ENCODE assay signal across 39 cellular contexts in genomic region chr10:100085596-100085995, GRCh38. TPM values are rescaled to one million over a fixed set of nuclear protein-coding genes. Genes with fewer than 3 reads are reported as not detected.
"Had no signal": no experiment of that assay in that cellular context is flagged by ENCODE, and none has a peak within 500 bp of the region (broad histone marks: within the 10 kb centered on the region; RNA-seq: fewer than 3 reads in every experiment).

No MANE protein-coding gene starts in this region.

- H3K4me3 ChIP-seq: adrenal gland, body of pancreas, cardiac muscle cell, colonic mucosa, esophagus squamous epithelium, gastroesophageal sphincter, heart right ventricle, hepatocyte had no signal

- H3K79me2 ChIP-seq: hepatocyte had no signal

- H2AFZ ChIP-seq: hepatocyte had no signal

- H3K4me2 ChIP-seq: hepatocyte had no signal

- FAIRE-seq: endometrium, endothelial cell of umbilical vein had no signal

- H3K4me1 ChIP-seq: adrenal gland, colonic mucosa, esophagus squamous epithelium, gastroesophageal sphincter, heart right ventricle had no signal

- H3K27ac ChIP-seq: adrenal gland, body of pancreas, cardiac muscle cell, colonic mucosa, epithelial cell of prostate, esophagus squamous epithelium, gastroesophageal sphincter, heart right ventricle, hepatocyte had no signal

- ATAC-seq: activated CD4-positive, alpha-beta T cell treated with anti-CD3 and anti-CD28 coated beads for 36 hours; activated CD8-positive, alpha-beta memory T cell treated with anti-CD3 and anti-CD28 coated beads, Interleukin-2, amount 10 ng/mL, durations not matched to agents 7 days and 5 days; activated CD8-positive, alpha-beta T cell treated with anti-CD3 and anti-CD28 coated beads, Interleukin-2, amount 10 ng/mL, durations not matched to agents 7 days and 5 days; activated naive CD8-positive, alpha-beta T cell treated with anti-CD3 and anti-CD28 coated beads, Interleukin-2, amount 50 U/mL, for 24 hours; body of pancreas; gastroesophageal sphincter; heart right ventricle had no signal

- H3K9me3 ChIP-seq: adrenal gland, body of pancreas, colonic mucosa, esophagus squamous epithelium, gastroesophageal sphincter, heart right ventricle had no signal

- H3K27me3 ChIP-seq: adrenal gland, body of pancreas, cardiac muscle cell, colonic mucosa, hepatocyte had no signal

- DNase-seq: activated CD4-positive, alpha-beta memory T cell treated with anti-CD3 and anti-CD28 coated beads for 36 hours; activated CD4-positive, alpha-beta T cell treated with anti-CD3 and anti-CD28 coated beads for 36 hours; activated CD4-positive, alpha-beta T cell treated with anti-CD3 and anti-CD28 coated beads, Interleukin-2, amount 10 ng/mL, durations not matched to agents 24 days and 14 days; activated CD4-positive, CD25-positive, alpha-beta regulatory T cell; activated CD4-positive, CD25-positive, alpha-beta regulatory T cell treated with anti-CD3 and anti-CD28 coated beads, Interleukin-2, amount 50 U/mL, for 72 hours; activated CD8-positive, alpha-beta memory T cell treated with anti-CD3 and anti-CD28 coated beads, Interleukin-2, amount 10 ng/mL, durations not matched to agents 7 days and 5 days; activated CD8-positive, alpha-beta memory T cell treated with anti-CD3 and anti-CD28 coated beads, Interleukin-2, amount 50 U/mL, for 4 hours; activated CD8-positive, alpha-beta T cell treated with anti-CD3 and anti-CD28 coated beads, Interleukin-2, amount 10 ng/mL, durations not matched to agents 7 days and 5 days; activated effector memory CD4-positive, alpha-beta T cell treated with anti-CD3 and anti-CD28 coated beads, Interleukin-2, amount 50 U/mL, for 16 hours; activated naive CD4-positive, alpha-beta T cell treated with anti-CD3 and anti-CD28 coated beads for 36 hours; activated naive CD8-positive, alpha-beta T cell treated with anti-CD3 and anti-CD28 coated beads for 36 hours; activated naive CD8-positive, alpha-beta T cell treated with anti-CD3 and anti-CD28 coated beads, Interleukin-2, amount 50 U/mL, for 24 hours; activated T-cell treated with anti-CD3 and anti-CD28 coated beads, Interleukin-2, amount 50 U/mL, for 1 hour; activated T-cell treated with anti-CD3 and anti-CD28 coated beads, Interleukin-2, amount 50 U/mL, for 48 hours; adrenal gland; amygdala; aorta; body of pancreas; central memory CD4-positive, alpha-beta T cell; cerebellar nuclear complex; colonic mucosa; effector CD8-positive, alpha-beta T cell; esophagus squamous epithelium; foreskin melanocyte; heart right ventricle had no signal

- H3K36me3 ChIP-seq: adrenal gland, cardiac muscle cell, colonic mucosa, esophagus squamous epithelium, gastroesophageal sphincter, heart right ventricle had no signal

RNA-seq across cellular contexts. Expression of gene CPN1, which starts 3.9 kb away (rescaled TPM):
- total RNA-seq: activated CD4-positive, alpha-beta memory T cell treated with anti-CD3 and anti-CD28 coated beads for 36 hours; activated CD4-positive, alpha-beta T cell treated with anti-CD3 and anti-CD28 coated beads for 36 hours; activated CD4-positive, alpha-beta T cell treated with anti-CD3 and anti-CD28 coated beads, Interleukin-2, amount 10 ng/mL, durations not matched to agents 24 days and 14 days; activated CD8-positive, alpha-beta memory T cell treated with anti-CD3 and anti-CD28 coated beads for 36 hours; activated CD8-positive, alpha-beta memory T cell treated with anti-CD3 and anti-CD28 coated beads, Interleukin-2, amount 10 ng/mL, durations not matched to agents 7 days and 5 days; activated CD8-positive, alpha-beta T cell treated with anti-CD3 and anti-CD28 coated beads, Interleukin-2, amount 10 ng/mL, durations not matched to agents 7 days and 5 days; activated naive CD4-positive, alpha-beta T cell treated with anti-CD3 and anti-CD28 coated beads for 36 hours; activated naive CD8-positive, alpha-beta T cell treated with anti-CD3 and anti-CD28 coated beads for 36 hours; activated T-helper 1 cell treated with anti-CD3 and anti-CD28 coated beads, Interleukin-12 subunit alpha, Interleukin-12 subunit beta, Interleukin-2, Interleukin-4 antibody, amounts not matched to agents 30 ng/mL and 10 ng/mL and 1 ng/mL, durations not matched to agents 14 hours and 24 hours and 36 hours; activated T-helper 2 cell treated with anti-CD3 and anti-CD28 coated beads, Interferon-gamma antibody, Interleukin-2, Interleukin-4, amounts not matched to agents 10 μg/mL and 5 μg/mL and 100 μg/mL, durations not matched to agents 14 hours and 24 hours and 36 hours; adrenal gland; aorta; body of pancreas; cardiac muscle cell; colonic mucosa; dermis microvascular lymphatic vessel endothelial cell; endothelial cell of umbilical vein; esophagus squamous epithelium; fibroblast of lung; fibroblast of villous mesenchyme; gastroesophageal sphincter; glomerular endothelial cell; heart right ventricle had no signal
- polyA plus RNA-seq: adrenal gland, aorta, cardiac muscle cell, endothelial cell of umbilical vein, esophagus, fibroblast of lung, heart right ventricle had no signal
